Comparison of ENCODE assay signal across 8 cellular contexts in genomic region chr20:4720121-4720976, GRCh38. TPM values are rescaled to one million over a fixed set of nuclear protein-coding genes. Genes with fewer than 3 reads are reported as not detected.
DNase-seq lines count a peak whose midpoint lies in the region; ATAC-seq and TF ChIP-seq lines count a peak whose summit lies in the region.

No MANE protein-coding gene starts in this region.

- H2AFZ ChIP-seq in neural cell (ENCODE audit: low read depth, low read length), result no peak overlapping the region

- peak; percentile 92 for ATAC-seq in GM21447 (IDR thresholded peaks at IDR 0.05; ENCODE audit: unreplicated experiment)

- TF ChIP-seq RAD21 in neural cell (conservative IDR thresholded peaks at IDR 0.05), result peak; percentile 87

- peak overlapping the region; percentile 55; the same call in 1 of the 2 replicates for H3K9ac ChIP-seq in HUES48 (ENCODE audit: low read depth, low read length)
- H3K9ac ChIP-seq in neural cell (ENCODE audit: low read length), result no peak overlapping the region

- H3K36me3 ChIP-seq in HUES48 (ENCODE audit: control insufficient read depth, insufficient read depth, low read length) (no peaks in the 10 kb centered on the region), neural cell (ENCODE audit: insufficient read depth, low read length) (no peaks in the 10 kb centered on the region), stomach (no peaks in the 10 kb centered on the region)

- no peak overlapping the region for H3K27ac Mint-ChIP-seq in activated T-helper 1 cell treated with anti-CD3 and anti-CD28 coated beads, Interleukin-12 subunit alpha, Interleukin-12 subunit beta, Interleukin-2, Interleukin-4 antibody, amounts not matched to agents 30 ng/mL and 10 ng/mL and 1 ng/mL, durations not matched to agents 14 hours and 24 hours and 36 hours

- H3K27ac ChIP-seq in HUES48 (ENCODE audit: low read depth, low read length) (peak overlapping the region; percentile 96), neural cell (ENCODE audit: low read length) (no peak overlapping the region), stomach (peak overlapping the region in 4 of 5 donors; percentile 30 to 79 (median 73))

- H3K4me1 ChIP-seq in HUES48 (ENCODE audit: control insufficient read depth, insufficient read depth, low read length) (peaks cover 15% of the 10 kb centered on the region), stomach (peaks cover 0 to 18% (median 9%) of the 10 kb centered on the region in 4 donors)

- no peak overlapping the region for H3K4me2 ChIP-seq in neural cell (ENCODE audit: low read length)

- H3K9me3 ChIP-seq in HUES48 (ENCODE audit: control insufficient read depth, insufficient read depth, low read length) (no peaks in the 10 kb centered on the region), neural cell (ENCODE audit: low read length) (no peaks in the 10 kb centered on the region), stomach (no peaks in the 10 kb centered on the region)

- H3K27me3 ChIP-seq in HUES48 (ENCODE audit: control insufficient read depth, insufficient read depth, low read length) (no peaks in the 10 kb centered on the region), neural cell (ENCODE audit: insufficient read depth, low read depth, low read length) (no peaks in the 10 kb centered on the region), stomach (peaks cover 0 to 3% (median 0%) of the 10 kb centered on the region in 3 donors)

- intact Hi-C loops in activated T-helper 1 cell treated with anti-CD3 and anti-CD28 coated beads, Interleukin-12 subunit alpha, Interleukin-12 subunit beta, Interleukin-2, Interleukin-4 antibody, amounts not matched to agents 30 ng/mL and 10 ng/mL and 1 ng/mL, durations not matched to agents 14 hours and 24 hours and 36 hours (cut with micrococcal nuclease), result loop anchor here (1.0 to 5.0 kb wide), 3 partner anchors 107 to 613 kb away; no protein-coding TSS in a partner anchor
- intact Hi-C loops in stomach (cut with DNase I; ENCODE audit: low total_unique reads), result no loop called here

- no peaks in the 10 kb centered on the region for H3K9me2 ChIP-seq in neural cell (ENCODE audit: insufficient read depth, low read length)

- no peaks in the 10 kb centered on the region for H4K20me1 ChIP-seq in neural cell (ENCODE audit: insufficient read depth)

- peaks cover 13% of the 10 kb centered on the region for H3K27me3 Mint-ChIP-seq in activated T-helper 1 cell treated with anti-CD3 and anti-CD28 coated beads, Interleukin-12 subunit alpha, Interleukin-12 subunit beta, Interleukin-2, Interleukin-4 antibody, amounts not matched to agents 30 ng/mL and 10 ng/mL and 1 ng/mL, durations not matched to agents 14 hours and 24 hours and 36 hours (ENCODE audit: insufficient read depth)

- no peak overlapping the region for H3K4me3 Mint-ChIP-seq in activated T-helper 1 cell treated with anti-CD3 and anti-CD28 coated beads, Interleukin-12 subunit alpha, Interleukin-12 subunit beta, Interleukin-2, Interleukin-4 antibody, amounts not matched to agents 30 ng/mL and 10 ng/mL and 1 ng/mL, durations not matched to agents 14 hours and 24 hours and 36 hours

- no peaks in the 10 kb centered on the region for H3F3A ChIP-seq in neural cell (ENCODE audit: insufficient read depth, low read length, poor library complexity, severe bottlenecking)

- TF ChIP-seq POLR2A in stomach (IDR thresholded peaks at IDR 0.05), result no peak

- 9 to 19% (median 15%) methylated on average over 15 of the region's 15 CpGs for WGBS in stomach, 5 donors

- H3K4me3 ChIP-seq in HUES48 (ENCODE audit: low read depth, low read length) (peak overlapping the region; percentile 47), fibroblast of mammary gland (ENCODE audit: control insufficient read depth, low read depth, low read length) (no peak overlapping the region), neural cell (ENCODE audit: low read length) (no peak overlapping the region), stomach (no peak overlapping the region)

- H3K4me1 Mint-ChIP-seq in activated T-helper 1 cell treated with anti-CD3 and anti-CD28 coated beads, Interleukin-12 subunit alpha, Interleukin-12 subunit beta, Interleukin-2, Interleukin-4 antibody, amounts not matched to agents 30 ng/mL and 10 ng/mL and 1 ng/mL, durations not matched to agents 14 hours and 24 hours and 36 hours (ENCODE audit: low read depth), result peaks cover 9% of the 10 kb centered on the region

- TF ChIP-seq EP300 in neural cell (conservative IDR thresholded peaks at IDR 0.05; ENCODE audit: poor library complexity, severe bottlenecking) (no peak), stomach (IDR thresholded peaks at IDR 0.05) (no peak)

- DNase-seq in DMS53 treated with DMSO at 0.1 percent for 48 hours (lab: John Stamatoyannopoulos, UW; ENCODE audit: unreplicated experiment) (peak; percentile 42), RKO (ENCODE audit: low spot score) (peak; percentile 72), fibroblast of mammary gland (ENCODE audit: low read depth) (peak; percentile 79), stomach (peak; percentile 72)
- peak; percentile 58 for DNase-seq in activated T-helper 1 cell treated with anti-CD3 and anti-CD28 coated beads, Interleukin-12 subunit alpha, Interleukin-12 subunit beta, Interleukin-2, Interleukin-4 antibody, amounts not matched to agents 30 ng/mL and 10 ng/mL and 1 ng/mL, durations not matched to agents 14 hours and 24 hours and 36 hours (ENCODE audit: low spot score)

- no peaks in the 10 kb centered on the region for H3K9me3 Mint-ChIP-seq in activated T-helper 1 cell treated with anti-CD3 and anti-CD28 coated beads, Interleukin-12 subunit alpha, Interleukin-12 subunit beta, Interleukin-2, Interleukin-4 antibody, amounts not matched to agents 30 ng/mL and 10 ng/mL and 1 ng/mL, durations not matched to agents 14 hours and 24 hours and 36 hours

- no peaks in the 10 kb centered on the region for H3K36me3 Mint-ChIP-seq in activated T-helper 1 cell treated with anti-CD3 and anti-CD28 coated beads, Interleukin-12 subunit alpha, Interleukin-12 subunit beta, Interleukin-2, Interleukin-4 antibody, amounts not matched to agents 30 ng/mL and 10 ng/mL and 1 ng/mL, durations not matched to agents 14 hours and 24 hours and 36 hours (ENCODE audit: low read depth)

- peak; percentile 73 for TF ChIP-seq CTCF in fibroblast of mammary gland (conservative IDR thresholded peaks at IDR 0.05; ENCODE audit: control insufficient read depth, insufficient read depth, low read depth, low read length)
- TF ChIP-seq CTCF in neural cell (IDR thresholded peaks at IDR 0.05; ENCODE audit: poor library complexity, severe bottlenecking), result peak; percentile 87
- TF ChIP-seq CTCF in stomach (IDR thresholded peaks at IDR 0.05), result peak in 5 of 7 experiments; percentile 32 to 80 (median 58)

- no peaks in the 10 kb centered on the region for H3K79me2 ChIP-seq in neural cell (replicated peaks; ENCODE audit: insufficient read depth, low read length)

TF ChIP-seq in neural cell, 6 proteins besides CTCF, POLR2A, EP300 and RAD21:
- TF ChIP-seq, protein P1, sequence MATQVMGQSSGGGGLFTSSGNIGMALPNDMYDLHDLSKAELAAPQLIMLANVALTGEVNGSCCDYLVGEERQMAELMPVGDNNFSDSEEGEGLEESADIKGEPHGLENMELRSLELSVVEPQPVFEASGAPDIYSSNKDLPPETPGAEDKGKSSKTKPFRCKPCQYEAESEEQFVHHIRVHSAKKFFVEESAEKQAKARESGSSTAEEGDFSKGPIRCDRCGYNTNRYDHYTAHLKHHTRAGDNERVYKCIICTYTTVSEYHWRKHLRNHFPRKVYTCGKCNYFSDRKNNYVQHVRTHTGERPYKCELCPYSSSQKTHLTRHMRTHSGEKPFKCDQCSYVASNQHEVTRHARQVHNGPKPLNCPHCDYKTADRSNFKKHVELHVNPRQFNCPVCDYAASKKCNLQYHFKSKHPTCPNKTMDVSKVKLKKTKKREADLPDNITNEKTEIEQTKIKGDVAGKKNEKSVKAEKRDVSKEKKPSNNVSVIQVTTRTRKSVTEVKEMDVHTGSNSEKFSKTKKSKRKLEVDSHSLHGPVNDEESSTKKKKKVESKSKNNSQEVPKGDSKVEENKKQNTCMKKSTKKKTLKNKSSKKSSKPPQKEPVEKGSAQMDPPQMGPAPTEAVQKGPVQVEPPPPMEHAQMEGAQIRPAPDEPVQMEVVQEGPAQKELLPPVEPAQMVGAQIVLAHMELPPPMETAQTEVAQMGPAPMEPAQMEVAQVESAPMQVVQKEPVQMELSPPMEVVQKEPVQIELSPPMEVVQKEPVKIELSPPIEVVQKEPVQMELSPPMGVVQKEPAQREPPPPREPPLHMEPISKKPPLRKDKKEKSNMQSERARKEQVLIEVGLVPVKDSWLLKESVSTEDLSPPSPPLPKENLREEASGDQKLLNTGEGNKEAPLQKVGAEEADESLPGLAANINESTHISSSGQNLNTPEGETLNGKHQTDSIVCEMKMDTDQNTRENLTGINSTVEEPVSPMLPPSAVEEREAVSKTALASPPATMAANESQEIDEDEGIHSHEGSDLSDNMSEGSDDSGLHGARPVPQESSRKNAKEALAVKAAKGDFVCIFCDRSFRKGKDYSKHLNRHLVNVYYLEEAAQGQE (IDR thresholded peaks at IDR 0.05; ENCODE audit: borderline replicate concordance), result no peak
- TF ChIP-seq MXI1 (conservative IDR thresholded peaks at IDR 0.05; ENCODE audit: poor library complexity, severe bottlenecking), result no peak
- TF ChIP-seq SMC3 (conservative IDR thresholded peaks at IDR 0.05; ENCODE audit: poor library complexity), result peak; percentile 94
- no peak for TF ChIP-seq EZH2 (IDR thresholded peaks at IDR 0.05; ENCODE audit: borderline replicate concordance, insufficient read depth, low read length, poor library complexity, severe bottlenecking)

RNA-seq across cellular contexts. Expression of gene PRND, which starts 1.4 kb away (rescaled TPM):
- total RNA-seq in activated T-helper 1 cell treated with anti-CD3 and anti-CD28 coated beads, Interleukin-12 subunit alpha, Interleukin-12 subunit beta, Interleukin-2, Interleukin-4 antibody, amounts not matched to agents 30 ng/mL and 10 ng/mL and 1 ng/mL, durations not matched to agents 14 hours and 24 hours and 36 hours, result not detected in 2 replicates
- polyA plus RNA-seq in neural cell (not detected in 2 replicates), stomach (under 1 TPM in 1 of 3 donors, not detected in 2; 0.03 TPM)
- polyA minus RNA-seq in neural cell, result not detected in 2 replicates
- 1 to 10 TPM in 1 of 5 donors, not detected in 4; 1.1 TPM for total RNA-seq in stomach

RNA-seq across cellular contexts. Expression of gene PRNP, which starts 34.1 kb away (rescaled TPM):
- 44.7 and 49.3 TPM in 2 replicates for total RNA-seq in activated T-helper 1 cell treated with anti-CD3 and anti-CD28 coated beads, Interleukin-12 subunit alpha, Interleukin-12 subunit beta, Interleukin-2, Interleukin-4 antibody, amounts not matched to agents 30 ng/mL and 10 ng/mL and 1 ng/mL, durations not matched to agents 14 hours and 24 hours and 36 hours
- polyA plus RNA-seq in neural cell, result 100 and 105 TPM in 2 replicates
- 62.1 and 73.7 TPM in 2 replicates for polyA minus RNA-seq in neural cell
- 100 to 1,000 TPM in 2 of 5 donors, 10 to 100 TPM in 3; 11.0 to 180 (median 85.8) TPM for total RNA-seq in stomach
- polyA plus RNA-seq in stomach, result 10 to 100 TPM; 20.3 to 52.8 (median 21.0) TPM
